In the genomic region with DNA sequence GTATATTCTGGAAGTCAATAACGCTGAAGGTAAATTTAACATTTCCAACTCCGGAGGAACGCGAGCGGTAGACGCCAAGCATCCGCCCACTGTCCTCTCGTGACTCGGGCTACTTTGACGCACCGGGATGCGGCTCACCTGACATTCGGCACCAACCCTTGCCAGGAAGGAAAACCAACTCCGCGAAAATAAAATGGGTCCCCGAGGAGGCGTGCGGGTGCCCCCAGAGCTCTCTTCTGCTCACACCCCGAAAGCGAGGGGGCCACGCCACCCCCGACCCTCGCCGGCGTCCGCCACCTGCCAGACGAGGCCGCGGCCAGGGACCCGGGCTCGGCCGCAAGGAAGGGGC, we compare ENCODE assay signal across 8 cellular contexts. TPM values are rescaled to one million over a fixed set of nuclear protein-coding genes. Genes with fewer than 3 reads are reported as not detected.
DNase-seq lines count a peak whose midpoint lies in the region; ATAC-seq and TF ChIP-seq lines count a peak whose summit lies in the region.

No MANE protein-coding gene starts in this region.

- no peaks in the 10 kb centered on the region for H3K27me3 ChIP-seq in BJ (ENCODE audit: control insufficient read depth, insufficient read depth, low read length)
- no peaks in the 10 kb centered on the region for H3K27me3 ChIP-seq in neuron (ENCODE audit: insufficient read depth, low read length)
- H3K27me3 ChIP-seq in tibial nerve: no peaks in the 10 kb centered on the region

- WGBS in tibial nerve, 2 donors: 0 to 1% methylated on average over 16 to 26 of the region's 32 CpGs

- TF ChIP-seq POLR2A in NB4 (IDR thresholded peaks at IDR 0.05; ENCODE audit: extremely low read depth, insufficient read length) (no peak), tibial nerve (IDR thresholded peaks at IDR 0.05) (peak in 1 of 2 donors; percentile 42)

- DNase-seq in BJ (ENCODE audit: low read depth) (no peak), NB4 (ENCODE audit: low read depth) (peak; percentile 40), activated T-helper 1 cell treated with Interleukin-2 at 50 U/mL for 16 hours (ENCODE audit: low read depth) (peak; percentile 37), fibroblast of the aortic adventitia (ENCODE audit: low read depth) (peak; percentile 15), tibial nerve (ENCODE audit: low spot score in 2 of 2) (peak; percentile 36 to 58)

- peak overlapping the region; percentile 88 for H3K4me3 ChIP-seq in BJ (ENCODE audit: low read depth, low read length)
- peak overlapping the region; percentile 66 for H3K4me3 ChIP-seq in NB4 (ENCODE audit: low read depth, low read length)
- peak overlapping the region; percentile 83 for H3K4me3 ChIP-seq in fibroblast of the aortic adventitia (ENCODE audit: low read depth, low read length)
- peak overlapping the region; percentile 85 for H3K4me3 ChIP-seq in neuron (ENCODE audit: low read length)
- peak overlapping the region; percentile 72 to 97 (median 86) for H3K4me3 ChIP-seq in tibial nerve

- TF ChIP-seq CTCF in BJ (IDR thresholded peaks at IDR 0.05; ENCODE audit: insufficient read depth, low read depth, low read length) (no peak), NB4 (IDR thresholded peaks at IDR 0.05; ENCODE audit: low read depth, low read length) (no peak), fibroblast of the aortic adventitia (IDR thresholded peaks at IDR 0.05; ENCODE audit: insufficient read depth, low read length) (no peak), tibial nerve (IDR thresholded peaks at IDR 0.05) (no peak)

- peak; percentile 3 for ATAC-seq in GM21390 (IDR thresholded peaks at IDR 0.05; ENCODE audit: unreplicated experiment)
- ATAC-seq in GM18870 (IDR thresholded peaks at IDR 0.05; ENCODE audit: unreplicated experiment): no peak

- H3K9me3 ChIP-seq in neuron (ENCODE audit: low read length) (peaks cover 2% of the 10 kb centered on the region), tibial nerve (no peaks in the 10 kb centered on the region)

- no peaks in the 10 kb centered on the region for H3K36me3 ChIP-seq in BJ (ENCODE audit: control insufficient read depth, insufficient read depth, low read length)
- H3K36me3 ChIP-seq in neuron (ENCODE audit: insufficient read depth, low read length): no peaks in the 10 kb centered on the region
- H3K36me3 ChIP-seq in tibial nerve: no peaks in the 10 kb centered on the region

- H3K27ac ChIP-seq in tibial nerve: peak overlapping the region; percentile 87 to 99 (median 96)

- CTCF ChIA-PET in BJ (lab: Yijun Ruan, JAX): no interaction called here

- peak; percentile 23 to 68 for TF ChIP-seq EP300 in tibial nerve (IDR thresholded peaks at IDR 0.05)

- POLR2A ChIA-PET in BJ (lab: Charles Lee): no interaction called here

- H2AFZ ChIP-seq in neuron (ENCODE audit: low read depth, low read length): peak overlapping the region; percentile 81

- H3K4me1 ChIP-seq in neuron (ENCODE audit: insufficient read depth, low read length) (peaks cover 7% of the 10 kb centered on the region), tibial nerve (peaks cover 0 to 45% (median 13%) of the 10 kb centered on the region in 4 donors)

RNA-seq across cellular contexts. Expression of gene ITSN2, which starts 0.7 kb away (rescaled TPM):
- 16.3 and 20.4 TPM in 2 replicates for polyA plus RNA-seq in BJ (2011; rRNA removed)
- polyA minus RNA-seq in BJ (2011; rRNA and poly(A)+ RNA removed): 20.9 and 22.2 TPM in 2 replicates
- total RNA-seq in fibroblast of the aortic adventitia (ENCODE audit: low replicate concordance) (23.9 and 32.4 TPM in 2 replicates), tibial nerve (10 to 100 TPM; 47.3 to 54.2 (median 48.7) TPM)
